In genomic region chr17:37438141-37438540, GRCh38 we compare ENCODE assay signal across 1 cellular context.
TF ChIP-seq lines count a peak whose summit lies in the region.

No MANE protein-coding gene starts in this region.

TF ChIP-seq in H1, 55 proteins besides CTCF, POLR2A, EP300 and RAD21:
- TF ChIP-seq HDAC2 (IDR thresholded peaks at IDR 0.05; ENCODE audit: borderline replicate concordance in 1 of 2, low read depth in 2 of 2, low read length in 2 of 2): no peak
- TF ChIP-seq JUND (IDR thresholded peaks at IDR 0.05; ENCODE audit: low read length): no peak
- TF ChIP-seq JUN (IDR thresholded peaks at IDR 0.05; ENCODE audit: low read depth, low read length): no peak
